8 cellular contexts compared by ENCODE assay signal in the genomic region with DNA sequence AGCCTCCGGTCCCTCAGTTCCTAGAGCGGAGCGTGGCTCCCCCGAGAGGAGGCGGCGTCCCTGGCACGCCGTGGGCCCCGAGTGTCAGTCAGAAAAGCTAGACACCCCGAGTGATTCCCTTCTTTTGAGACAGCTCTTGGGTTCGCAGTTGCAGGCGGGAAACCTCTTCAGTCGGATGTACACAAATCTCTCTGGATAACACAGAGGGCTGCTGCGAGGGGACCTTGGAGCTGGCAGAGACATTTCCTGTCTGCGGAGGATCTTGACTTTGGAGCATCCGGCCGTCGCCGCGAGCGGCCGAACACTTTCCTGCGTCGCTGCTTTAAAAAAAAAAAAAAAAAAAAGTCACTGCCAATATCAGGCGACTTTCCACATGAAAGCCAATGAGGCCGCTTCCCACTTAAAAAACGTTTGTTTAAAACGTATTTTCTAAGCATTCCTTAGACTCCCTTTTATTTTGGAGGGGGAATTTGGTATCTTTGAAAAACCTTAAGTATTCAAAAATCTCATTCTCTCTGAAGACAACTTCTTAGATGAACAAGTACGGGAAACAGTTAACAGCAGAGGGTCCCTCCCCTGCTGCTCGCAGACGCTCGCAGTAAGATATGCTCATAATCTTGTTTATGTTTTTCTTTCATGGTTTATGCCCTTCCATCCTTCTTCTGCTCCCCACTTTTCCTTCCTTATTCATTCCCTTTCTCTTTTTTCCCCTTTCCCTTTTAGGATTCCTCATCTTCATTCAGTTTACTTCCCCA. TPM values are rescaled to one million over a fixed set of nuclear protein-coding genes. Genes with fewer than 3 reads are reported as not detected.
DNase-seq lines count a peak whose midpoint lies in the region; ATAC-seq and TF ChIP-seq lines count a peak whose summit lies in the region.

No MANE protein-coding gene starts in this region.

- peaks cover 24% of the 10 kb centered on the region for H3K27me3 ChIP-seq in effector memory CD4-positive, alpha-beta T cell (replicated peaks; ENCODE audit: control insufficient read depth, insufficient read depth, low read length, poor library complexity, severe bottlenecking)
- peaks cover 14% of the 10 kb centered on the region for H3K27me3 ChIP-seq in mononuclear cell (ENCODE audit: insufficient read depth, low read length)

- H3K36me3 ChIP-seq in effector memory CD4-positive, alpha-beta T cell (ENCODE audit: control insufficient read depth, insufficient read depth, low read length), result no peaks in the 10 kb centered on the region

- ATAC-seq in HG02588 (IDR thresholded peaks at IDR 0.05; ENCODE audit: unreplicated experiment), result no peak

- peak; percentile 42 for DNase-seq in AG10803 (ENCODE audit: low read depth)
- DNase-seq in HFF-Myc (ENCODE audit: extremely low read depth, low read depth), result no peak
- DNase-seq in SW480 (ENCODE audit: low spot score), result peak; percentile 50
- DNase-seq in effector memory CD4-positive, alpha-beta T cell, result no peak
- DNase-seq in NCI-H446 (lab: John Stamatoyannopoulos, UW), result no peak
- no peak for DNase-seq in NCI-H2029 treated with DMSO at 0.1 percent for 48 hours (lab: John Stamatoyannopoulos, UW)

- no peaks in the 10 kb centered on the region for H3K9me3 ChIP-seq in effector memory CD4-positive, alpha-beta T cell (ENCODE audit: control insufficient read depth, low read length)
- H3K9me3 ChIP-seq in mononuclear cell (ENCODE audit: low read depth, low read length), result no peaks in the 10 kb centered on the region

- peaks cover 16% of the 10 kb centered on the region for H3K4me1 ChIP-seq in effector memory CD4-positive, alpha-beta T cell (ENCODE audit: control insufficient read depth, insufficient read depth, low read length, poor library complexity, severe bottlenecking)
- H3K4me1 ChIP-seq in mononuclear cell (ENCODE audit: insufficient read depth, low read length), result peaks cover 37% of the 10 kb centered on the region

- H3K4me3 ChIP-seq in AG10803 (ENCODE audit: low read length) (peak overlapping the region; percentile 57), HFF-Myc (replicated peaks; ENCODE audit: low read depth, low read length) (peak overlapping the region; percentile 34), mononuclear cell (ENCODE audit: low read length) (peak overlapping the region; percentile 41)
- peak overlapping the region; percentile 33 for H3K4me3 ChIP-seq in effector memory CD4-positive, alpha-beta T cell (ENCODE audit: insufficient read depth, low read depth, low read length, poor library complexity, severe bottlenecking)

- no peak overlapping the region for H3K27ac ChIP-seq in effector memory CD4-positive, alpha-beta T cell (ENCODE audit: insufficient read depth, low read length, poor library complexity, severe bottlenecking)

- TF ChIP-seq CTCF in AG10803 (conservative IDR thresholded peaks at IDR 0.05; ENCODE audit: low read length) (no peak), HFF-Myc (IDR thresholded peaks at IDR 0.05; ENCODE audit: low read depth, low read length, missing control alignments) (no peak)

RNA-seq across cellular contexts. Expression of a gene that starts 9.9 kb away (rescaled TPM):
- total RNA-seq in mononuclear cell, result 30.3 TPM

Comparison
In these comparisons a context has a peak if more than half of its experiments do, and no peak if none do; other contexts are left out.
1. DNase-seq: peak in AG10803 (single experiment) and SW480 (single experiment); none in HFF-Myc (single experiment), effector memory CD4-positive, alpha-beta T cell (0 of 3), NCI-H446 (0 of 2) and NCI-H2029 treated with DMSO at 0.1 percent for 48 hours (single experiment).
2. Peak in every context shown above with its lines, with median percentiles within 50 percentile points of each other: H3K4me3 ChIP-seq.